Comparison of ENCODE assay signal across 25 cellular contexts in the genomic region with DNA sequence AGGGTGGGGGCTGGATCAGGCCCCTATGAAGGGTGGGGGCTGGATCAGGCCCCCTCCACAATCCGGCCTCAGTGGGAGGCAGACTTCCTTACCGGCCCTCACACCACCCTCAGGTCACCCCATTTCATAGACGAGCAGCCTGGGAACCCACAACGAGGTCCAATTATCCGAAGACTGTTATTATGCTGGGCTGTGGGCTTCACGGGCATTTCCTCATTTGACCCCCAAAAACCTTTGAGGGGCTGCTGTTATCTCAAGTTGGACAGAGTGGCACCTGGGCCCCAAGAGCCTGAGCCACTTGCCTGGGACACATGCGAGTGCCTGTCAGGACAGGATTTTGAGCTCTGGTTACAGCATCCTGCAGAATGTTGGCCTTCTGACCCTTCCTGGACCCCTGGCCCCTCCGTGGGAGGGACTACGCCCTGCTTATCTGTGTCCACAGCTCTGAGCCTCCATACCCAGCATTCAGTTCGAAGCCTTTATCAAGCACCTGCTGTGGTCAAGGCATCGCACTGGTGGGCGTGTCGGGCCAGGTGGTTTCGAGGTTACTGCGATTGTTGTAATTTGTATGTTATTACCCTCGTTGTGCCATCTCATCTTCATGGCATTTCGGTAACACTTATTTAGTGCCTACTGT. TPM values are rescaled to one million over a fixed set of nuclear protein-coding genes. Genes with fewer than 3 reads are reported as not detected.
"Had no signal": no experiment of that assay in that cellular context is flagged by ENCODE, and none has a peak within 500 bp of the region (broad histone marks: within the 10 kb centered on the region; RNA-seq: fewer than 3 reads in every experiment).

No MANE protein-coding gene starts in this region.

- H3K4me1 ChIP-seq: tibial artery had no signal

- H3K36me3 ChIP-seq: tibial artery had no signal

- H3K4me3 Mint-ChIP-seq: activated CD4-positive, alpha-beta memory T cell treated with anti-CD3 and anti-CD28 coated beads for 36 hours; activated CD4-positive, alpha-beta T cell treated with anti-CD3 and anti-CD28 coated beads for 36 hours; activated CD8-positive, alpha-beta memory T cell treated with anti-CD3 and anti-CD28 coated beads, Interleukin-2, amount 10 ng/mL, durations not matched to agents 7 days and 5 days; activated naive CD4-positive, alpha-beta T cell treated with anti-CD3 and anti-CD28 coated beads for 36 hours; activated naive CD8-positive, alpha-beta T cell treated with anti-CD3 and anti-CD28 coated beads, Interleukin-2, amount 50 U/mL, for 24 hours; effector memory CD8-positive, alpha-beta T cell; immature natural killer cell; mesothelial cell of epicardium had no signal

- H3K36me3 Mint-ChIP-seq: activated CD4-positive, alpha-beta memory T cell treated with anti-CD3 and anti-CD28 coated beads for 36 hours; activated CD8-positive, alpha-beta memory T cell treated with anti-CD3 and anti-CD28 coated beads, Interleukin-2, amount 10 ng/mL, durations not matched to agents 7 days and 5 days; immature natural killer cell; mesothelial cell of epicardium had no signal

- H3K9me3 ChIP-seq: tibial artery had no signal

- H2AFZ ChIP-seq: parathyroid adenoma had no signal

- H3K27ac Mint-ChIP-seq: activated CD4-positive, alpha-beta memory T cell treated with anti-CD3 and anti-CD28 coated beads for 36 hours; activated CD4-positive, alpha-beta T cell treated with anti-CD3 and anti-CD28 coated beads for 36 hours; activated CD8-positive, alpha-beta memory T cell treated with anti-CD3 and anti-CD28 coated beads, Interleukin-2, amount 10 ng/mL, durations not matched to agents 7 days and 5 days; activated naive CD4-positive, alpha-beta T cell treated with anti-CD3 and anti-CD28 coated beads for 36 hours; activated naive CD8-positive, alpha-beta T cell treated with anti-CD3 and anti-CD28 coated beads, Interleukin-2, amount 50 U/mL, for 24 hours; activated T-helper 2 cell treated with anti-CD3 and anti-CD28 coated beads, Interferon-gamma antibody, Interleukin-2, Interleukin-4, amounts not matched to agents 10 μg/mL and 5 μg/mL and 100 μg/mL, durations not matched to agents 14 hours and 24 hours and 36 hours; effector memory CD8-positive, alpha-beta T cell; immature natural killer cell; mesothelial cell of epicardium had no signal

- H3K27ac ChIP-seq: parathyroid adenoma, tibial artery had no signal

- ATAC-seq: activated CD4-positive, alpha-beta T cell treated with anti-CD3 and anti-CD28 coated beads for 36 hours; activated CD8-positive, alpha-beta memory T cell treated with anti-CD3 and anti-CD28 coated beads, Interleukin-2, amount 10 ng/mL, durations not matched to agents 7 days and 5 days; activated naive CD8-positive, alpha-beta T cell treated with anti-CD3 and anti-CD28 coated beads, Interleukin-2, amount 50 U/mL, for 24 hours; effector memory CD8-positive, alpha-beta T cell had no signal

- H3K27me3 Mint-ChIP-seq: activated CD4-positive, alpha-beta memory T cell treated with anti-CD3 and anti-CD28 coated beads for 36 hours; activated CD4-positive, alpha-beta T cell treated with anti-CD3 and anti-CD28 coated beads for 36 hours; activated CD8-positive, alpha-beta memory T cell treated with anti-CD3 and anti-CD28 coated beads, Interleukin-2, amount 10 ng/mL, durations not matched to agents 7 days and 5 days; activated naive CD8-positive, alpha-beta T cell treated with anti-CD3 and anti-CD28 coated beads, Interleukin-2, amount 50 U/mL, for 24 hours had no signal

- H3K9me3 Mint-ChIP-seq: activated CD4-positive, alpha-beta memory T cell treated with anti-CD3 and anti-CD28 coated beads for 36 hours; activated naive CD4-positive, alpha-beta T cell treated with anti-CD3 and anti-CD28 coated beads for 36 hours; activated naive CD8-positive, alpha-beta T cell treated with anti-CD3 and anti-CD28 coated beads, Interleukin-2, amount 50 U/mL, for 24 hours; activated T-helper 2 cell treated with anti-CD3 and anti-CD28 coated beads, Interferon-gamma antibody, Interleukin-2, Interleukin-4, amounts not matched to agents 10 μg/mL and 5 μg/mL and 100 μg/mL, durations not matched to agents 14 hours and 24 hours and 36 hours; effector memory CD8-positive, alpha-beta T cell; immature natural killer cell; mesothelial cell of epicardium had no signal

- H3K4me3 ChIP-seq: lung, tibial artery had no signal

- DNase-seq: activated CD4-positive, alpha-beta memory T cell treated with anti-CD3 and anti-CD28 coated beads for 36 hours; activated CD4-positive, alpha-beta T cell treated with anti-CD3 and anti-CD28 coated beads for 36 hours; activated CD8-positive, alpha-beta memory T cell treated with anti-CD3 and anti-CD28 coated beads, Interleukin-2, amount 10 ng/mL, durations not matched to agents 7 days and 5 days; activated naive CD4-positive, alpha-beta T cell treated with anti-CD3 and anti-CD28 coated beads for 36 hours; activated naive CD8-positive, alpha-beta T cell treated with anti-CD3 and anti-CD28 coated beads, Interleukin-2, amount 50 U/mL, for 24 hours; activated T-cell treated with anti-CD3 and anti-CD28 coated beads, Interleukin-2, amount 50 U/mL, for 1 hour; dermis blood vessel endothelial cell; effector memory CD8-positive, alpha-beta T cell; foreskin melanocyte; immature natural killer cell; stimulated activated CD4-positive, alpha-beta T cell treated with anti-CD3 and anti-CD28 coated beads, Interleukin-15, amount 100 ng/mL, for 24 hours; stimulated activated CD4-positive, alpha-beta T cell treated with anti-CD3 and anti-CD28 coated beads, Interleukin-4, amount 100 ng/mL, for 1 hour; stimulated activated naive CD4-positive, alpha-beta T cell; T1000; tibial artery; WERI-Rb-1 had no signal

- H3K79me2 ChIP-seq: parathyroid adenoma had no signal

RNA-seq across cellular contexts. Expression of gene MYT1, which starts 56.8 kb away (rescaled TPM):
- total RNA-seq: activated CD4-positive, alpha-beta memory T cell treated with anti-CD3 and anti-CD28 coated beads for 36 hours; activated CD8-positive, alpha-beta memory T cell treated with anti-CD3 and anti-CD28 coated beads, Interleukin-2, amount 10 ng/mL, durations not matched to agents 7 days and 5 days; activated T-helper 2 cell treated with anti-CD3 and anti-CD28 coated beads, Interferon-gamma antibody, Interleukin-2, Interleukin-4, amounts not matched to agents 10 μg/mL and 5 μg/mL and 100 μg/mL, durations not matched to agents 14 hours and 24 hours and 36 hours; astrocyte; bronchial epithelial cell; chondrocyte; dermis blood vessel endothelial cell; fibroblast of lung; subcutaneous adipose tissue had no signal
- polyA plus RNA-seq: fibroblast of lung, immature natural killer cell had no signal
